ENCODE assay signal across 8 cellular contexts in genomic region chr2:170815746-170816498, GRCh38.
DNase-seq lines count a peak whose midpoint lies in the region; ATAC-seq, FAIRE-seq and TF ChIP-seq lines count a peak whose summit lies in the region.

No MANE protein-coding gene starts in this region.

- ATAC-seq in HG02885 (IDR thresholded peaks at IDR 0.05; ENCODE audit: poor library complexity, unreplicated experiment) (peak; percentile 49), HG02870 (IDR thresholded peaks at IDR 0.05; ENCODE audit: unreplicated experiment) (no peak)
- ATAC-seq in stimulated activated effector memory CD8-positive, alpha-beta T cell treated with anti-CD3 and anti-CD28 coated beads, Interleukin-12 subunit alpha, Interleukin-12 subunit beta, amount 100 ng/mL, for 72 hours = peak; percentile 71

- peak overlapping the region; percentile 71 for H3K4me3 Mint-ChIP-seq in stimulated activated effector memory CD8-positive, alpha-beta T cell treated with anti-CD3 and anti-CD28 coated beads, Interleukin-12 subunit alpha, Interleukin-12 subunit beta, amount 100 ng/mL, for 72 hours

- DNase-seq in D721Med (ENCODE audit: insufficient read length, low spot score) (no peak), NCI-H524 treated with DMSO at 0.1 percent for 48 hours (lab: John Stamatoyannopoulos, UW) (peak; percentile 9), midbrain (lab: John Stamatoyannopoulos, UW) (peak; percentile 19)
- DNase-seq in activated CD4-positive, alpha-beta T cell treated with anti-CD3 and anti-CD28 coated beads, Interleukin-2, amount 50 U/mL, for 1 hour = peak; percentile 61
- peak; percentile 42 for DNase-seq in effector CD8-positive, alpha-beta T cell (lab: John Stamatoyannopoulos, UW)
- DNase-seq in stimulated activated effector memory CD8-positive, alpha-beta T cell treated with anti-CD3 and anti-CD28 coated beads, Interleukin-12 subunit alpha, Interleukin-12 subunit beta, amount 100 ng/mL, for 72 hours (ENCODE audit: low spot score in 2 of 2) = peak; percentile 48 to 82

- peaks cover 61% of the 10 kb centered on the region for H3K4me1 Mint-ChIP-seq in stimulated activated effector memory CD8-positive, alpha-beta T cell treated with anti-CD3 and anti-CD28 coated beads, Interleukin-12 subunit alpha, Interleukin-12 subunit beta, amount 100 ng/mL, for 72 hours

- no peak for FAIRE-seq in D721Med (lab: Jason Lieb, UNC)

- H3K9me3 Mint-ChIP-seq in stimulated activated effector memory CD8-positive, alpha-beta T cell treated with anti-CD3 and anti-CD28 coated beads, Interleukin-12 subunit alpha, Interleukin-12 subunit beta, amount 100 ng/mL, for 72 hours = no peaks in the 10 kb centered on the region

- TF ChIP-seq CTCF in D721Med (IDR thresholded peaks at IDR 0.05; ENCODE audit: insufficient read depth, missing control alignments) = peak; percentile 77

- H3K36me3 Mint-ChIP-seq in stimulated activated effector memory CD8-positive, alpha-beta T cell treated with anti-CD3 and anti-CD28 coated beads, Interleukin-12 subunit alpha, Interleukin-12 subunit beta, amount 100 ng/mL, for 72 hours = no peaks in the 10 kb centered on the region

- peak overlapping the region; percentile 43 for H3K27ac Mint-ChIP-seq in stimulated activated effector memory CD8-positive, alpha-beta T cell treated with anti-CD3 and anti-CD28 coated beads, Interleukin-12 subunit alpha, Interleukin-12 subunit beta, amount 100 ng/mL, for 72 hours
